ENCODE assay signal across 8 cellular contexts in genomic region chr4:185143596-185143969, GRCh38.
DNase-seq lines count a peak whose midpoint lies in the region; ATAC-seq lines count a peak whose summit lies in the region.

No MANE protein-coding gene starts in this region.

- peak; percentile 30 for ATAC-seq in HG02970 (IDR thresholded peaks at IDR 0.05; ENCODE audit: low FRiP score, unreplicated experiment)

- DNase-seq in NCI-H345 (lab: John Stamatoyannopoulos, UW) = peak; percentile 31
- no peak for DNase-seq in NCI-H345 treated with DMSO at 0.1 percent for 48 hours (lab: John Stamatoyannopoulos, UW; ENCODE audit: unreplicated experiment)
- peak; percentile 31 for DNase-seq in RPMI8226
- peak in 36 of 61 donors; percentile 10 to 79 (median 53) for DNase-seq in caudate nucleus (lab: John Stamatoyannopoulos, UW)
- DNase-seq in kidney glomerular epithelial cell (lab: John Stamatoyannopoulos, UW) = peak; percentile 46
- peak; percentile 17 for DNase-seq in stimulated activated CD4-positive, alpha-beta T cell treated with anti-CD3 and anti-CD28 coated beads, Interleukin-4, amount 100 ng/mL, for 24 hours
- DNase-seq in epidermal melanocyte (ENCODE audit: insufficient read length, low spot score) = no peak

- H3K27ac ChIP-seq in caudate nucleus (ENCODE audit: low read depth, low read length) = peak overlapping the region; percentile 17

Comparison
In these comparisons a context has a peak if more than half of its experiments do, and no peak if none do; other contexts are left out.
1. DNase-seq: peak in NCI-H345 (single experiment), RPMI8226 (single experiment), caudate nucleus (36 of 61), kidney glomerular epithelial cell (single experiment) and stimulated activated CD4-positive, alpha-beta T cell treated with anti-CD3 and anti-CD28 coated beads, Interleukin-4, amount 100 ng/mL, for 24 hours (single experiment); none in NCI-H345 treated with DMSO at 0.1 percent for 48 hours (single experiment) and epidermal melanocyte (single experiment).